In genomic region chr11:134768463-134768862, GRCh38 we compare ENCODE assay signal across 29 cellular contexts.
"Had no signal": no experiment of that assay in that cellular context is flagged by ENCODE, and none has a peak within 500 bp of the region (broad histone marks: within the 10 kb centered on the region; RNA-seq: fewer than 3 reads in every experiment).

No MANE protein-coding gene starts in this region.

- ATAC-seq: stimulated activated effector memory CD8-positive, alpha-beta T cell treated with anti-CD3 and anti-CD28 coated beads, Interleukin-12 subunit alpha, Interleukin-12 subunit beta, amount 100 ng/mL, for 72 hours; stimulated activated memory B cell treated with anti-CD40 and anti-IgM and Interleukin-4, amounts not matched to agents 10 μg/mL and 1 μg/mL and 100 μg/mL, for 72 hours; stimulated activated naive B cell treated with anti-CD40 and anti-IgM and Interleukin-4, amounts not matched to agents 10 μg/mL and 1 μg/mL and 100 μg/mL, for 72 hours; stimulated activated naive CD8-positive, alpha-beta T cell treated with anti-CD3 and anti-CD28 coated beads, Interleukin-15, amount 100 ng/mL, for 72 hours; stimulated activated naive CD8-positive, alpha-beta T cell treated with anti-CD3 and anti-CD28 coated beads, Interleukin-15, Interleukin-2, amounts not matched to agents 100 U/mL and 50 U/mL, for 24 hours; upper lobe of right lung had no signal

- H3K27ac Mint-ChIP-seq: stimulated activated effector memory CD8-positive, alpha-beta T cell treated with anti-CD3 and anti-CD28 coated beads, Interleukin-12 subunit alpha, Interleukin-12 subunit beta, amount 100 ng/mL, for 72 hours; stimulated activated memory B cell treated with anti-CD40 and anti-IgM and Interleukin-4, amounts not matched to agents 10 μg/mL and 1 μg/mL and 100 μg/mL, for 72 hours; stimulated activated naive B cell treated with anti-CD40 and anti-IgM and Interleukin-4, amounts not matched to agents 10 μg/mL and 1 μg/mL and 100 μg/mL, for 72 hours; stimulated activated naive CD8-positive, alpha-beta T cell treated with anti-CD3 and anti-CD28 coated beads, Interleukin-15, amount 100 ng/mL, for 72 hours; stimulated activated naive CD8-positive, alpha-beta T cell treated with anti-CD3 and anti-CD28 coated beads, Interleukin-15, Interleukin-2, amounts not matched to agents 100 ng/mL and 50 ng/mL, for 24 hours; type B pancreatic cell had no signal

- H3K36me3 Mint-ChIP-seq: stimulated activated effector memory CD8-positive, alpha-beta T cell treated with anti-CD3 and anti-CD28 coated beads, Interleukin-12 subunit alpha, Interleukin-12 subunit beta, amount 100 ng/mL, for 72 hours; stimulated activated memory B cell treated with anti-CD40 and anti-IgM and Interleukin-4, amounts not matched to agents 10 μg/mL and 1 μg/mL and 100 μg/mL, for 72 hours; stimulated activated naive B cell treated with anti-CD40 and anti-IgM and Interleukin-4, amounts not matched to agents 10 μg/mL and 1 μg/mL and 100 μg/mL, for 72 hours; type B pancreatic cell had no signal

- H3K27me3 Mint-ChIP-seq: stimulated activated naive CD8-positive, alpha-beta T cell treated with anti-CD3 and anti-CD28 coated beads, Interleukin-15, amount 100 ng/mL, for 72 hours had no signal

- FAIRE-seq: urothelium cell line had no signal

- DNase-seq: stimulated activated CD4-positive, alpha-beta T cell treated with anti-CD3 and anti-CD28 coated beads, Interleukin-2, amount 100 ng/mL, for 48 hours; stimulated activated CD4-positive, alpha-beta T cell treated with anti-CD3 and anti-CD28 coated beads, Interleukin-4, amount 100 ng/mL, for 1 hour; stimulated activated CD4-positive, alpha-beta T cell treated with anti-CD3 and anti-CD28 coated beads, Interleukin-4, amount 100 ng/mL, for 24 hours; stimulated activated CD4-positive, alpha-beta T cell treated with anti-CD3 and anti-CD28 coated beads, Interleukin-4, amount 100 ng/mL, for 4 hours; stimulated activated CD8-positive, alpha-beta memory T cell treated with anti-CD3 and anti-CD28 coated beads, Interleukin-4, amount 100 ng/mL, for 48 hours; stimulated activated naive B cell treated with anti-CD40 and anti-IgM and Interleukin-4, amounts not matched to agents 10 μg/mL and 1 μg/mL and 100 μg/mL, for 72 hours; stimulated activated naive CD4-positive, alpha-beta T cell; stimulated activated naive CD4-positive, alpha-beta T cell treated with Interleukin-2 at 50 U/mL for 16 hours; stimulated activated naive CD8-positive, alpha-beta T cell treated with anti-CD3 and anti-CD28 coated beads, Interleukin-15, amount 100 ng/mL, for 72 hours; stimulated activated naive CD8-positive, alpha-beta T cell treated with anti-CD3 and anti-CD28 coated beads, Interleukin-15, Interleukin-2, amounts not matched to agents 100 U/mL and 50 U/mL, for 24 hours; stomach; substantia nigra; testis; thyroid gland; tibial artery; transverse colon; trophoblast cell; upper lobe of left lung; upper lobe of right lung; uterus had no signal

- H3K4me3 ChIP-seq: stomach, suprapubic skin, testis, thoracic aorta, thyroid gland, tibial artery, tibial nerve, transverse colon, upper lobe of left lung, upper lobe of right lung, uterus, vagina had no signal

- H3K27ac ChIP-seq: stomach, suprapubic skin, testis, thoracic aorta, thyroid gland, tibial artery, tibial nerve, transverse colon, upper lobe of left lung, upper lobe of right lung, uterus, vagina had no signal

- H3K27me3 ChIP-seq: testis, thyroid gland, tibial artery, tibial nerve, upper lobe of left lung, upper lobe of right lung, uterus, vagina had no signal

- H3K4me1 Mint-ChIP-seq: stimulated activated effector memory CD8-positive, alpha-beta T cell treated with anti-CD3 and anti-CD28 coated beads, Interleukin-12 subunit alpha, Interleukin-12 subunit beta, amount 100 ng/mL, for 72 hours; stimulated activated memory B cell treated with anti-CD40 and anti-IgM and Interleukin-4, amounts not matched to agents 10 μg/mL and 1 μg/mL and 100 μg/mL, for 72 hours; stimulated activated naive B cell treated with anti-CD40 and anti-IgM and Interleukin-4, amounts not matched to agents 10 μg/mL and 1 μg/mL and 100 μg/mL, for 72 hours; stimulated activated naive CD8-positive, alpha-beta T cell treated with anti-CD3 and anti-CD28 coated beads, Interleukin-15, amount 100 ng/mL, for 72 hours had no signal

- H3K9me3 ChIP-seq: suprapubic skin, testis, thyroid gland, upper lobe of right lung, uterus, vagina had no signal

- H3K36me3 ChIP-seq: stomach, suprapubic skin, thoracic aorta, thyroid gland, tibial artery, tibial nerve, transverse colon, upper lobe of left lung, upper lobe of right lung, uterus, vagina had no signal

- H3K9me3 Mint-ChIP-seq: type B pancreatic cell had no signal

- H3K4me1 ChIP-seq: stomach, suprapubic skin, testis, thyroid gland, tibial artery, tibial nerve, transverse colon, upper lobe of left lung, upper lobe of right lung, uterus, vagina had no signal

- H3K4me3 Mint-ChIP-seq: stimulated activated effector memory CD8-positive, alpha-beta T cell treated with anti-CD3 and anti-CD28 coated beads, Interleukin-12 subunit alpha, Interleukin-12 subunit beta, amount 100 ng/mL, for 72 hours; stimulated activated memory B cell treated with anti-CD40 and anti-IgM and Interleukin-4, amounts not matched to agents 10 μg/mL and 1 μg/mL and 100 μg/mL, for 72 hours; stimulated activated naive B cell treated with anti-CD40 and anti-IgM and Interleukin-4, amounts not matched to agents 10 μg/mL and 1 μg/mL and 100 μg/mL, for 72 hours; stimulated activated naive CD8-positive, alpha-beta T cell treated with anti-CD3 and anti-CD28 coated beads, Interleukin-15, amount 100 ng/mL, for 72 hours; stimulated activated naive CD8-positive, alpha-beta T cell treated with anti-CD3 and anti-CD28 coated beads, Interleukin-15, Interleukin-2, amounts not matched to agents 100 ng/mL and 50 ng/mL, for 24 hours; type B pancreatic cell had no signal
